Comparison of ENCODE assay signal across 8 cellular contexts in the genomic region with DNA sequence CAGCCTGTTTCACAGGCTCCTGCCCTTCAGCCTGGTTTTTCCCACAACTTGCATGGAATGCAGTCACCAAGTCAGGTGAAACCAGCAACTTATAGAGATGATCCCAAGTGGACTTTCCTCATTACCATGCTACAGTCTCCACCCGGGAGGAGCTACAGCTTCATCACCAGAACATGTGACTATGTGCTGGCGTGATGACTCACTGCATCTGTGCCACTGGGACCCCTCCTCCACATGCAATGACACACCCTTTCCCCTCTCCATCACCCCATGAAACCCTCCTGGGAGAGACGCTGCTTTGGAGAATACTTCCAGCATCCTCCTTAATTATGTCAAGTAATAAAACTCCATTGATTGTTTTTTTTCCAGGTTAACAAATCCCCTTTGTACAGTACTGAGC. TPM values are rescaled to one million over a fixed set of nuclear protein-coding genes. Genes with fewer than 3 reads are reported as not detected.
DNase-seq lines count a peak whose midpoint lies in the region; ATAC-seq, FAIRE-seq and TF ChIP-seq lines count a peak whose summit lies in the region.
"Had no signal": no experiment of that assay in that cellular context is flagged by ENCODE, and none has a peak within 500 bp of the region (broad histone marks: within the 10 kb centered on the region; RNA-seq: fewer than 3 reads in every experiment).

No MANE protein-coding gene starts in this region.

- H3K36me3 ChIP-seq in HCT116 (ENCODE audit: control insufficient read depth in 1 of 2, insufficient read depth in 2 of 2, low read length in 2 of 2) (peaks cover 19 to 21% of the 10 kb centered on the region in 2 experiments; a peak in 3 of 4 replicates), small intestine (ENCODE audit: control insufficient read depth in 2 of 2, insufficient read depth in 2 of 2, low read length in 2 of 2) (peaks cover 0 to 8% of the 10 kb centered on the region in 2 donors)

- peak overlapping the region; percentile 15; the same call in 1 of the 2 replicates for H3K4me2 ChIP-seq in HCT116 (ENCODE audit: low read length)

- intact Hi-C loops in HCT116 (cut with micrococcal nuclease), result no loop called here

- POLR2A ChIA-PET in HCT116 (lab: Charles Lee), result no interaction called here

- peaks cover 0 to 10% of the 10 kb centered on the region in 2 experiments; a peak in 1 of 4 replicates for H3K4me1 ChIP-seq in HCT116 (ENCODE audit: control insufficient read depth in 1 of 2, insufficient read depth in 2 of 2, low read length in 2 of 2)
- no peaks in the 10 kb centered on the region for H3K4me1 ChIP-seq in small intestine (ENCODE audit: control insufficient read depth in 2 of 2, insufficient read depth in 1 of 2, low read depth in 1 of 2, low read length in 1 of 2)

- TF ChIP-seq CTCF in HCT116 (IDR thresholded peaks at IDR 0.05 in 2 of 3, conservative IDR thresholded peaks at IDR 0.05 in 1 of 3; ENCODE audit: borderline replicate concordance in 1 of 3, insufficient read depth in 1 of 3, low read depth in 2 of 3, low read length in 2 of 3), result no peak

- H3K9ac ChIP-seq in HCT116 (ENCODE audit: low read length), result no peak overlapping the region

- CTCF ChIA-PET in HCT116 (lab: Charles Lee), result interaction anchor here (0.7 kb wide), 1 partner anchor 22 kb away, joined by 3 read pairs; no protein-coding TSS in a partner anchor

- no peak overlapping the region for H2AFZ ChIP-seq in HCT116 (ENCODE audit: low read depth, low read length, poor library complexity, severe bottlenecking)

- no peak for DNase-seq in HCT116 (ENCODE audit: low read depth, low spot score)
- peak; percentile 46 for DNase-seq in fibroblast of gingiva (ENCODE audit: low read depth)
- peak; percentile 23 for DNase-seq in small intestine
- no peak for DNase-seq in NCI-H1048 (lab: John Stamatoyannopoulos, UW)
- no peak for DNase-seq in activated gamma-delta T cell (lab: John Stamatoyannopoulos, UW)
- DNase-seq: effector memory CD4-positive, alpha-beta T cell had no signal

- TF ChIP-seq RAD21 in HCT116 (IDR thresholded peaks at IDR 0.05; ENCODE audit: low read depth), result no peak

- H3K4me3 ChIP-seq in HCT116 (replicated peaks in 1 of 2; ENCODE audit: low read depth in 1 of 2, low read length in 2 of 2) (no peak overlapping the region), small intestine (ENCODE audit: low read depth in 1 of 2, low read length in 2 of 2) (no peak overlapping the region)

- 0 out of 2 replicates have a peak, but pooled peaks have one; percentile 52 for ATAC-seq in HCT116
- ATAC-seq in SK-N-SH treated with all-trans-retinoic acid at 6 μM for 48 hours, result peak; percentile 19; the same call in 2 of the 3 replicates
- ATAC-seq in GM18517 (IDR thresholded peaks at IDR 0.05; ENCODE audit: unreplicated experiment), result no peak

- H3K9me3 ChIP-seq in HCT116 (ENCODE audit: control insufficient read depth in 1 of 2, insufficient read depth in 1 of 2, low read depth in 1 of 2, low read length in 2 of 2), result no peaks in the 10 kb centered on the region
- no peaks in the 10 kb centered on the region for H3K9me3 ChIP-seq in small intestine (ENCODE audit: control insufficient read depth, low read depth)

- WGBS in small intestine, 3 donors, result 75 to 82% (median 77%) methylated on average over 3 of the region's 3 CpGs

- TF ChIP-seq POLR2A in HCT116 (IDR thresholded peaks at IDR 0.05; ENCODE audit: borderline replicate concordance, extremely low read depth, insufficient read depth, insufficient read length), result no peak

- no peak for FAIRE-seq in small intestine (lab: Jason Lieb, UNC)

- no TSS peak for BruUV-seq in HCT116 (replicated peaks; lab: Mats Ljungman, UMichigan)

- H3K27me3 ChIP-seq in HCT116 (ENCODE audit: insufficient read depth, low read length), result no peaks in the 10 kb centered on the region
- no peaks in the 10 kb centered on the region for H3K27me3 ChIP-seq in small intestine (ENCODE audit: control insufficient read depth in 2 of 2, insufficient read depth in 2 of 2, low read length in 2 of 2)

- RAD21 ChIA-PET in HCT116 (lab: Charles Lee; ENCODE audit: low non-redundant PET in 1 of 2, low total read pairs in 2 of 2, uncharacterized antibody in 2 of 2, unreplicated experiment in 2 of 2), result no interaction called here

- no peaks in the 10 kb centered on the region for H3K9me2 ChIP-seq in HCT116 (ENCODE audit: insufficient read depth)

- no peak overlapping the region for H3K27ac ChIP-seq in HCT116 (ENCODE audit: low read depth, low read length)
- no peak overlapping the region for H3K27ac ChIP-seq in small intestine (ENCODE audit: low read depth in 1 of 2, low read length in 1 of 2)

- no peaks in the 10 kb centered on the region; the same call in 1 of the 2 replicates for H4K20me1 ChIP-seq in HCT116 (ENCODE audit: insufficient read depth)

- peaks cover 27% of the 10 kb centered on the region for H3K79me2 ChIP-seq in HCT116 (ENCODE audit: insufficient read depth, low read length)

TF ChIP-seq in HCT116, 20 proteins besides CTCF, POLR2A, EP300 and RAD21:
- TF ChIP-seq CEBPB (IDR thresholded peaks at IDR 0.05; ENCODE audit: low read depth) (no peak), JUND (IDR thresholded peaks at IDR 0.05) (0 out of 2 replicates have a peak, but pooled peaks have one; percentile 22)
TF ChIP-seq in HCT116: peak in this region for 1.

TF ChIP-seq in SK-N-SH treated with all-trans-retinoic acid at 6 μM for 48 hours, 23 proteins besides CTCF, POLR2A, EP300 and RAD21 (continues in another document):
- TF ChIP-seq ZNF8 (CRISPR knock-in tag; IDR thresholded peaks at IDR 0.05), result no peak
- TF ChIP-seq TOX (CRISPR knock-in tag; IDR thresholded peaks at IDR 0.05; ENCODE audit: borderline replicate concordance), result no peak
- no peak for TF ChIP-seq OSR1 (CRISPR knock-in tag; IDR thresholded peaks at IDR 0.05)
- no peak for TF ChIP-seq ZFP30 (CRISPR knock-in tag; IDR thresholded peaks at IDR 0.05)
- TF ChIP-seq RARB (CRISPR knock-in tag; IDR thresholded peaks at IDR 0.05), result no peak
- TF ChIP-seq, protein P1, sequence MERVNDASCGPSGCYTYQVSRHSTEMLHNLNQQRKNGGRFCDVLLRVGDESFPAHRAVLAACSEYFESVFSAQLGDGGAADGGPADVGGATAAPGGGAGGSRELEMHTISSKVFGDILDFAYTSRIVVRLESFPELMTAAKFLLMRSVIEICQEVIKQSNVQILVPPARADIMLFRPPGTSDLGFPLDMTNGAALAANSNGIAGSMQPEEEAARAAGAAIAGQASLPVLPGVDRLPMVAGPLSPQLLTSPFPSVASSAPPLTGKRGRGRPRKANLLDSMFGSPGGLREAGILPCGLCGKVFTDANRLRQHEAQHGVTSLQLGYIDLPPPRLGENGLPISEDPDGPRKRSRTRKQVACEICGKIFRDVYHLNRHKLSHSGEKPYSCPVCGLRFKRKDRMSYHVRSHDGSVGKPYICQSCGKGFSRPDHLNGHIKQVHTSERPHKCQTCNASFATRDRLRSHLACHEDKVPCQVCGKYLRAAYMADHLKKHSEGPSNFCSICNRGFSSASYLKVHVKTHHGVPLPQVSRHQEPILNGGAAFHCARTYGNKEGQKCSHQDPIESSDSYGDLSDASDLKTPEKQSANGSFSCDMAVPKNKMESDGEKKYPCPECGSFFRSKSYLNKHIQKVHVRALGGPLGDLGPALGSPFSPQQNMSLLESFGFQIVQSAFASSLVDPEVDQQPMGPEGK (CRISPR knock-in tag; IDR thresholded peaks at IDR 0.05; ENCODE audit: borderline replicate concordance), result no peak
- no peak for TF ChIP-seq ZNF565 (CRISPR knock-in tag; conservative IDR thresholded peaks at IDR 0.05; ENCODE audit: low read depth)
- TF ChIP-seq BACH2 (CRISPR knock-in tag; IDR thresholded peaks at IDR 0.05; ENCODE audit: borderline replicate concordance), result no peak
- no peak for TF ChIP-seq TCF4 (CRISPR knock-in tag; IDR thresholded peaks at IDR 0.05; ENCODE audit: borderline replicate concordance)
- TF ChIP-seq GLIS3 (CRISPR knock-in tag; IDR thresholded peaks at IDR 0.05), result no peak
- TF ChIP-seq, protein P2, sequence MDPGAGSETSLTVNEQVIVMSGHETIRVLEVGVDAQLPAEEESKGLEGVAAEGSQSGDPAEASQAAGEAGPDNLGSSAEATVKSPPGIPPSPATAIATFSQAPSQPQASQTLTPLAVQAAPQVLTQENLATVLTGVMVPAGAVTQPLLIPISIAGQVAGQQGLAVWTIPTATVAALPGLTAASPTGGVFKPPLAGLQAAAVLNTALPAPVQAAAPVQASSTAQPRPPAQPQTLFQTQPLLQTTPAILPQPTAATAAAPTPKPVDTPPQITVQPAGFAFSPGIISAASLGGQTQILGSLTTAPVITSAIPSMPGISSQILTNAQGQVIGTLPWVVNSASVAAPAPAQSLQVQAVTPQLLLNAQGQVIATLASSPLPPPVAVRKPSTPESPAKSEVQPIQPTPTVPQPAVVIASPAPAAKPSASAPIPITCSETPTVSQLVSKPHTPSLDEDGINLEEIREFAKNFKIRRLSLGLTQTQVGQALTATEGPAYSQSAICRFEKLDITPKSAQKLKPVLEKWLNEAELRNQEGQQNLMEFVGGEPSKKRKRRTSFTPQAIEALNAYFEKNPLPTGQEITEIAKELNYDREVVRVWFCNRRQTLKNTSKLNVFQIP (CRISPR knock-in tag; IDR thresholded peaks at IDR 0.05; ENCODE audit: borderline replicate concordance, low read depth), result no peak
- no peak for TF ChIP-seq PPARA (CRISPR knock-in tag; IDR thresholded peaks at IDR 0.05; ENCODE audit: borderline replicate concordance)

RNA-seq across cellular contexts. Expression of gene QDPR, which starts 17.6 kb away (rescaled TPM):
- 39.5 TPM for total RNA-seq in HCT116 (2021; ENCODE audit: unreplicated experiment)
- polyA plus RNA-seq in HCT116 (2012), result 30.5 and 32.9 TPM in 2 replicates
- polyA plus RNA-seq in small intestine, result 10 to 100 TPM; 31.6 to 40.9 (median 37.1) TPM

RNA-seq across cellular contexts. Expression of gene CLRN2, which starts 20.7 kb away (rescaled TPM):
- not detected for total RNA-seq in HCT116 (2021; ENCODE audit: unreplicated experiment)
- polyA plus RNA-seq in HCT116 (2012), result not detected in 2 replicates
- polyA plus RNA-seq in small intestine, result not detected

Comparison
In these comparisons a context has a peak if more than half of its experiments do, and no peak if none do; other contexts are left out.
1. DNase-seq: peak in fibroblast of gingiva (single experiment) and small intestine (single experiment); none in HCT116 (single experiment), NCI-H1048 (single experiment) and activated gamma-delta T cell (single experiment).